ENCODE assay signal across 11 cellular contexts in the genomic region with DNA sequence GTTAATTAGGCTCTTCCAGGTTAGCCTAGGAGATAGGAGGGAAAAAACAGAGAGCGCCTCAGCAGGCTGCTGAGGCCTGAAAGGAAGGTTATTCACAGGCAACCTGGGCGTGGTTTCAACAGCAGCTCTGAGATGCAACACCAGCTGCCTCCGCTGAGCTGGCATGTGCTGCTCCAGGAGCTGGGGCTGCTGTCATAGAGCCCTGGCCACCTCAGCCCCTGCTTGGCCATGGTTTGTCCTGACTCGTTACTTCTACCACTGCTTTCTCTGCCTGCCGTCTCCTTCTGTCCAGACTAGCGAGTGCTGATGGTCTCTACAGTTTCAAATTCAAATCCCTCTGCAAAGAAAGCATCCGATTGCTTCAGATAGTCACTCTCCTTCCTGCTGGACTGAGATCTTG. TPM values are rescaled to one million over a fixed set of nuclear protein-coding genes. Genes with fewer than 3 reads are reported as not detected.
DNase-seq lines count a peak whose midpoint lies in the region; ATAC-seq and TF ChIP-seq lines count a peak whose summit lies in the region.
"Had no signal": no experiment of that assay in that cellular context is flagged by ENCODE, and none has a peak within 500 bp of the region (broad histone marks: within the 10 kb centered on the region; RNA-seq: fewer than 3 reads in every experiment).

No MANE protein-coding gene starts in this region.

- no peaks in the 10 kb centered on the region for H3K9me3 ChIP-seq in parathyroid adenoma (ENCODE audit: control insufficient read depth, low read length)
- H3K9me3 ChIP-seq: SJSA1, stomach had no signal

- no peak overlapping the region for H3K4me3 Mint-ChIP-seq in T-cell

- CTCF ChIA-PET in T-cell (lab: Charles Lee): interaction anchor here in 1 of 2 donors (1.0 kb wide), 1 partner anchor 22 kb away, joined by 3 read pairs; no protein-coding TSS in a partner anchor

- H3K4me3 ChIP-seq in choroid plexus epithelial cell (ENCODE audit: low read depth, low read length) (no peak overlapping the region), parathyroid adenoma (ENCODE audit: low read depth, low read length) (no peak overlapping the region)
- H3K4me3 ChIP-seq: SJSA1, stomach had no signal

- H3K27me3 Mint-ChIP-seq in T-cell: no peaks in the 10 kb centered on the region

- ATAC-seq in T-cell (replicated peaks in 1 of 4) (no peak), GM21717 (IDR thresholded peaks at IDR 0.05; ENCODE audit: unreplicated experiment) (no peak)

- H3K4me1 ChIP-seq in parathyroid adenoma: peaks cover 3% of the 10 kb centered on the region
- H3K4me1 ChIP-seq: SJSA1, stomach had no signal

- H3K79me2 ChIP-seq in parathyroid adenoma: no peaks in the 10 kb centered on the region

- H3K9me3 Mint-ChIP-seq in T-cell: no peaks in the 10 kb centered on the region

- no peak overlapping the region for H3K4me2 ChIP-seq in parathyroid adenoma (ENCODE audit: low read length)

- H3K4me1 Mint-ChIP-seq in T-cell: peaks cover 0 to 3% (median 3%) of the 10 kb centered on the region in 3 donors

- no peaks in the 10 kb centered on the region for H3K36me3 ChIP-seq in parathyroid adenoma (ENCODE audit: control insufficient read depth, insufficient read depth, low read length)
- H3K36me3 ChIP-seq: SJSA1, stomach had no signal

- in situ Hi-C loops in G401 (cut with HindIII; ENCODE audit: low sequenced_read_pairs): no loop called here

- no peak overlapping the region for H3K27ac Mint-ChIP-seq in T-cell

- peak; percentile 21 to 54 (median 50) for DNase-seq in NCI-H1417 (lab: John Stamatoyannopoulos, UW)
- DNase-seq in NCI-H1417 treated with DMSO at 0.1 percent for 48 hours (lab: John Stamatoyannopoulos, UW): no peak
- peak; percentile 65 to 90 for DNase-seq in NCI-H526 (lab: John Stamatoyannopoulos, UW)
- DNase-seq in choroid plexus epithelial cell (ENCODE audit: low read depth): peak; percentile 67
- no peak for DNase-seq in T-cell
- no peak for DNase-seq in G401 (ENCODE audit: low spot score)
- DNase-seq: activated gamma-delta T cell treated with Interleukin-2 at 50 U/mL for 16 hours, stomach had no signal

- peak; percentile 15 for TF ChIP-seq CTCF in choroid plexus epithelial cell (conservative IDR thresholded peaks at IDR 0.05; ENCODE audit: low read depth, low read length)
- TF ChIP-seq CTCF in parathyroid adenoma (IDR thresholded peaks at IDR 0.05): no peak

- no peak overlapping the region for H3K27ac ChIP-seq in parathyroid adenoma
- H3K27ac ChIP-seq: SJSA1, stomach had no signal

- POLR2A ChIA-PET in T-cell (lab: Charles Lee): no interaction called here

- H2AFZ ChIP-seq in parathyroid adenoma: peak overlapping the region; percentile 1

- no peak overlapping the region for H3K9ac ChIP-seq in parathyroid adenoma

- no peaks in the 10 kb centered on the region for H3K27me3 ChIP-seq in parathyroid adenoma (ENCODE audit: control insufficient read depth, insufficient read depth, low read length)
- H3K27me3 ChIP-seq: SJSA1, stomach had no signal

- H3K36me3 Mint-ChIP-seq in T-cell: no peaks in the 10 kb centered on the region

RNA-seq across cellular contexts. Expression of a gene that starts 32.5 kb away (rescaled TPM):
- 1 to 10 TPM; 2.0 to 7.8 (median 4.8) TPM for total RNA-seq in T-cell
- 13.6 and 38.7 TPM in 2 replicates for total RNA-seq in G401 (2014; rRNA removed; shearing (Covaris generic))

RNA-seq across cellular contexts. Expression of a gene that starts 48.8 kb away (rescaled TPM):
- total RNA-seq in T-cell: under 1 TPM in 2 of 5 donors, not detected in 3; 0.06 to 0.07 TPM
- 0.25 and 0.58 TPM in 2 replicates for total RNA-seq in G401 (2014; rRNA removed; shearing (Covaris generic))

Comparison
In these comparisons a context has a peak if more than half of its experiments do, and no peak if none do; other contexts are left out.
1. DNase-seq: peak in NCI-H1417 (3 of 3), NCI-H526 (2 of 2) and choroid plexus epithelial cell (single experiment); none in NCI-H1417 treated with DMSO at 0.1 percent for 48 hours (single experiment), T-cell (0 of 34) and G401 (single experiment).